7 cellular contexts compared by ENCODE assay signal in the genomic region with DNA sequence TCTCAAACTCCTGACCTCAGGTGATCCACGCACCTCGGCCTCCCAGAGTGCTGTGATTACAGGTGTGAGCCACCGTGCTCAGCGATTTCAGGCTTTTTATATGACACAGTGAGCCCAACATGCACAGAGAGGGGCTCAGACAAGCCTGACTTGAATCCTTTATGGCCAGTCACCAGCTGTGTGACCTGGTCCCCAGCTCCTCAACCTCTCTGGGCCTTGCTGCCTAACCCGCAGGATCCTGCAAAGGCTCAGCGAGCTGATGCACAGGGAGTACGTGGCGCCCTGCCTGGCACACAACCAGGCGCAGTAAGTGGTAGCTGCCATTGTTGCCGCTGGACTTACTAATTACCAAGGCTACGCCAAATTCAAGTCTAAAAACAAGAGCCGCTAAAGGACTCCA. TPM values are rescaled to one million over a fixed set of nuclear protein-coding genes. Genes with fewer than 3 reads are reported as not detected.
"Had no signal": no experiment of that assay in that cellular context is flagged by ENCODE, and none has a peak within 500 bp of the region (broad histone marks: within the 10 kb centered on the region; RNA-seq: fewer than 3 reads in every experiment).

No MANE protein-coding gene starts in this region.

- H3K27ac ChIP-seq: GM23248 had no signal

- ATAC-seq: HCT116 had no signal

- H3K9me3 ChIP-seq: HAP-1 had no signal

- H3K9ac ChIP-seq: GM23248 had no signal

- H2AFZ ChIP-seq: GM23248 had no signal

- H3K4me3 ChIP-seq: GM23248, HAP-1 had no signal

- FAIRE-seq: HTR-8/SVneo had no signal

- H3K36me3 ChIP-seq: HAP-1 had no signal

- DNase-seq: GM23248, H7, KG1 had no signal

RNA-seq across cellular contexts. Expression of a gene that starts 16.6 kb away (rescaled TPM):
- polyA plus RNA-seq: IgD-negative memory B cell had no signal
